1 cellular context compared by ENCODE assay signal in genomic region chr12:112380663-112381420, GRCh38.
TF ChIP-seq lines count a peak whose summit lies in the region.

No MANE protein-coding gene starts in this region.

TF ChIP-seq in GM23338, 12 proteins besides CTCF, POLR2A, EP300 and RAD21 (continued from another document):
- TF ChIP-seq, protein P1, sequence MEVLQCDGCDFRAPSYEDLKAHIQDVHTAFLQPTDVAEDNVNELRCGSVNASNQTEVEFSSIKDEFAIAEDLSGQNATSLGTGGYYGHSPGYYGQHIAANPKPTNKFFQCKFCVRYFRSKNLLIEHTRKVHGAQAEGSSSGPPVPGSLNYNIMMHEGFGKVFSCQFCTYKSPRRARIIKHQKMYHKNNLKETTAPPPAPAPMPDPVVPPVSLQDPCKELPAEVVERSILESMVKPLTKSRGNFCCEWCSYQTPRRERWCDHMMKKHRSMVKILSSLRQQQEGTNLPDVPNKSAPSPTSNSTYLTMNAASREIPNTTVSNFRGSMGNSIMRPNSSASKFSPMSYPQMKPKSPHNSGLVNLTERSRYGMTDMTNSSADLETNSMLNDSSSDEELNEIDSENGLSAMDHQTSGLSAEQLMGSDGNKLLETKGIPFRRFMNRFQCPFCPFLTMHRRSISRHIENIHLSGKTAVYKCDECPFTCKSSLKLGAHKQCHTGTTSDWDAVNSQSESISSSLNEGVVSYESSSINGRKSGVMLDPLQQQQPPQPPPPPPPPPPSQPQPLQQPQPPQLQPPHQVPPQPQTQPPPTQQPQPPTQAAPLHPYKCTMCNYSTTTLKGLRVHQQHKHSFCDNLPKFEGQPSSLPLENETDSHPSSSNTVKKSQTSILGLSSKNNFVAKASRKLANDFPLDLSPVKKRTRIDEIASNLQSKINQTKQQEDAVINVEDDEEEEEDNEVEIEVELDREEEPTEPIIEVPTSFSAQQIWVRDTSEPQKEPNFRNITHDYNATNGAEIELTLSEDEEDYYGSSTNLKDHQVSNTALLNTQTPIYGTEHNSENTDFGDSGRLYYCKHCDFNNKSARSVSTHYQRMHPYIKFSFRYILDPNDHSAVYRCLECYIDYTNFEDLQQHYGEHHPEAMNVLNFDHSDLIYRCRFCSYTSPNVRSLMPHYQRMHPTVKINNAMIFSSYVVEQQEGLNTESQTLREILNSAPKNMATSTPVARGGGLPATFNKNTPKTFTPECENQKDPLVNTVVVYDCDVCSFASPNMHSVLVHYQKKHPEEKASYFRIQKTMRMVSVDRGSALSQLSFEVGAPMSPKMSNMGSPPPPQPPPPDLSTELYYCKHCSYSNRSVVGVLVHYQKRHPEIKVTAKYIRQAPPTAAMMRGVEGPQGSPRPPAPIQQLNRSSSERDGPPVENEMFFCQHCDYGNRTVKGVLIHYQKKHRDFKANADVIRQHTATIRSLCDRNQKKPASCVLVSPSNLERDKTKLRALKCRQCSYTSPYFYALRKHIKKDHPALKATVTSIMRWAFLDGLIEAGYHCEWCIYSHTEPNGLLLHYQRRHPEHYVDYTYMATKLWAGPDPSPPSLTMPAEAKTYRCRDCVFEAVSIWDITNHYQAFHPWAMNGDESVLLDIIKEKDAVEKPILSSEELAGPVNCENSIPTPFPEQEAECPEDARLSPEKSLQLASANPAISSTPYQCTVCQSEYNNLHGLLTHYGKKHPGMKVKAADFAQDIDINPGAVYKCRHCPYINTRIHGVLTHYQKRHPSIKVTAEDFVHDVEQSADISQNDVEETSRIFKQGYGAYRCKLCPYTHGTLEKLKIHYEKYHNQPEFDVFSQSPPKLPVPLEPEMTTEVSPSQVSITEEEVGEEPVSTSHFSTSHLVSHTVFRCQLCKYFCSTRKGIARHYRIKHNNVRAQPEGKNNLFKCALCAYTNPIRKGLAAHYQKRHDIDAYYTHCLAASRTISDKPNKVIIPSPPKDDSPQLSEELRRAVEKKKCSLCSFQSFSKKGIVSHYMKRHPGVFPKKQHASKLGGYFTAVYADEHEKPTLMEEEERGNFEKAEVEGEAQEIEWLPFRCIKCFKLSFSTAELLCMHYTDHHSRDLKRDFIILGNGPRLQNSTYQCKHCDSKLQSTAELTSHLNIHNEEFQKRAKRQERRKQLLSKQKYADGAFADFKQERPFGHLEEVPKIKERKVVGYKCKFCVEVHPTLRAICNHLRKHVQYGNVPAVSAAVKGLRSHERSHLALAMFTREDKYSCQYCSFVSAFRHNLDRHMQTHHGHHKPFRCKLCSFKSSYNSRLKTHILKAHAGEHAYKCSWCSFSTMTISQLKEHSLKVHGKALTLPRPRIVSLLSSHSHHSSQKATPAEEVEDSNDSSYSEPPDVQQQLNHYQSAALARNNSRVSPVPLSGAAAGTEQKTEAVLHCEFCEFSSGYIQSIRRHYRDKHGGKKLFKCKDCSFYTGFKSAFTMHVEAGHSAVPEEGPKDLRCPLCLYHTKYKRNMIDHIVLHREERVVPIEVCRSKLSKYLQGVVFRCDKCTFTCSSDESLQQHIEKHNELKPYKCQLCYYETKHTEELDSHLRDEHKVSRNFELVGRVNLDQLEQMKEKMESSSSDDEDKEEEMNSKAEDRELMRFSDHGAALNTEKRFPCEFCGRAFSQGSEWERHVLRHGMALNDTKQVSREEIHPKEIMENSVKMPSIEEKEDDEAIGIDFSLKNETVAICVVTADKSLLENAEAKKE (CRISPR knock-in tag; IDR thresholded peaks at IDR 0.05): no peak
- TF ChIP-seq CREB1 (CRISPR knock-in tag; IDR thresholded peaks at IDR 0.05; ENCODE audit: low read depth): no peak
